ENCODE assay signal across 8 cellular contexts in the genomic region with DNA sequence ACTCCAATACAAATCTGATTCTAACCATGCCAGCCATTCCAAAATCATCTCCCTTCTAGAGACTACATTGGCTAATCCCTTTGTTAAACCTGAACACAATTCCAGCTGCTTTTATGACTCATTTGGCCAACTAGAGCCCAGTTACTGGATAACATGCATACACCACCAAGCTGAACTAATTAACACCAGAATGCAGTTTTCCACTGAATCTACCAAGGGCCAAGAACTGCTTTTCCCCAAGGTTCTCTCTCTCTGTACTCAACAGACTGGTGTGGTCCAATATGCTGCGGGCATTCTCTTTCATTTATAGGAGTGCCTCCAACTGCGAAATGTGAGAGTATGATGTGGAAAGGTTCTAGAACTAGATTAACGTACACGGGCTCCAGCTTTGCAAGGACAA. TPM values are rescaled to one million over a fixed set of nuclear protein-coding genes. Genes with fewer than 3 reads are reported as not detected.
DNase-seq lines count a peak whose midpoint lies in the region; ATAC-seq and TF ChIP-seq lines count a peak whose summit lies in the region.

No MANE protein-coding gene starts in this region.

- H3K9me3 Mint-ChIP-seq in activated CD4-positive, alpha-beta T cell treated with anti-CD3 and anti-CD28 coated beads, Interleukin-2, amount 10 ng/mL, durations not matched to agents 24 days and 14 days = no peaks in the 10 kb centered on the region
- H3K9me3 Mint-ChIP-seq in osteocyte (ENCODE audit: unreplicated experiment) = no peaks in the 10 kb centered on the region

- DNase-seq in activated CD4-positive, alpha-beta T cell treated with anti-CD3 and anti-CD28 coated beads, Interleukin-2, amount 10 ng/mL, durations not matched to agents 24 days and 14 days = no peak
- no peak for DNase-seq in activated CD4-positive, alpha-beta T cell treated with anti-CD3 and anti-CD28 coated beads, Interleukin-2, amount 50 U/mL, for 1 hour
- peak in 1 of 2 experiments; percentile 60 for DNase-seq in SJSA1 (ENCODE audit: low read depth in 1 of 2, low spot score in 2 of 2)
- DNase-seq in fibroblast of lung (ENCODE audit: low read depth in 2 of 2) = peak; percentile 81 to 90
- DNase-seq in osteocyte (ENCODE audit: extremely low spot score, unreplicated experiment) = no peak
- DNase-seq in NCI-H187 treated with DMSO at 0.1 percent for 48 hours (lab: John Stamatoyannopoulos, UW) = no peak
- no peak for DNase-seq in DMS153 treated with DMSO at 0.1 percent for 48 hours (lab: John Stamatoyannopoulos, UW; ENCODE audit: unreplicated experiment)

- peak overlapping the region; percentile 91 for H3K27ac Mint-ChIP-seq in activated CD4-positive, alpha-beta T cell treated with anti-CD3 and anti-CD28 coated beads, Interleukin-2, amount 10 ng/mL, durations not matched to agents 24 days and 14 days
- peak overlapping the region; percentile 91 for H3K27ac Mint-ChIP-seq in osteocyte (ENCODE audit: unreplicated experiment)

- H3K27me3 Mint-ChIP-seq in activated CD4-positive, alpha-beta T cell treated with anti-CD3 and anti-CD28 coated beads, Interleukin-2, amount 10 ng/mL, durations not matched to agents 24 days and 14 days = no peaks in the 10 kb centered on the region
- no peaks in the 10 kb centered on the region for H3K27me3 Mint-ChIP-seq in osteocyte (ENCODE audit: unreplicated experiment)

- no peaks in the 10 kb centered on the region for H4K20me1 ChIP-seq in fibroblast of lung (ENCODE audit: control insufficient read depth, extremely low read depth, insufficient read depth, low read length)

- H3K27me3 ChIP-seq in SJSA1 (replicated peaks) (no peaks in the 10 kb centered on the region), fibroblast of lung (ENCODE audit: control insufficient read depth, insufficient read depth, low read length) (no peaks in the 10 kb centered on the region)

- H3K9me3 ChIP-seq in SJSA1 (replicated peaks) (no peaks in the 10 kb centered on the region; the same call in 1 of the 2 replicates), fibroblast of lung (ENCODE audit: control insufficient read depth, insufficient read depth, low read depth, low read length) (no peaks in the 10 kb centered on the region)

- peak overlapping the region; percentile 89 for H3K4me3 Mint-ChIP-seq in activated CD4-positive, alpha-beta T cell treated with anti-CD3 and anti-CD28 coated beads, Interleukin-2, amount 10 ng/mL, durations not matched to agents 24 days and 14 days
- peak overlapping the region; percentile 88 for H3K4me3 Mint-ChIP-seq in osteocyte (ENCODE audit: unreplicated experiment)

- H3K36me3 ChIP-seq in SJSA1 (peaks cover 55% of the 10 kb centered on the region), fibroblast of lung (ENCODE audit: control insufficient read depth, insufficient read depth, low read length) (peaks cover 2% of the 10 kb centered on the region)

- H3K9ac ChIP-seq in fibroblast of lung (ENCODE audit: insufficient read depth, low read length) = peak overlapping the region; percentile 87

- TF ChIP-seq CTCF in fibroblast of lung (conservative IDR thresholded peaks at IDR 0.05 in 1 of 2, IDR thresholded peaks at IDR 0.05 in 1 of 2; ENCODE audit: low read depth in 1 of 2, low read length in 2 of 2) (no peak), osteocyte (IDR thresholded peaks at IDR 0.05) (no peak)

- H3K4me1 ChIP-seq in SJSA1 (replicated peaks) (peaks cover 27% of the 10 kb centered on the region), fibroblast of lung (ENCODE audit: control insufficient read depth, extremely low read depth, insufficient read depth, low read length) (peaks cover 6% of the 10 kb centered on the region)

- peaks cover 64% of the 10 kb centered on the region for H3K4me1 Mint-ChIP-seq in activated CD4-positive, alpha-beta T cell treated with anti-CD3 and anti-CD28 coated beads, Interleukin-2, amount 10 ng/mL, durations not matched to agents 24 days and 14 days
- peaks cover 46% of the 10 kb centered on the region for H3K4me1 Mint-ChIP-seq in osteocyte (ENCODE audit: unreplicated experiment)

- H2AFZ ChIP-seq in fibroblast of lung (ENCODE audit: low read length) = no peak overlapping the region

- peaks cover 60% of the 10 kb centered on the region for H3K79me2 ChIP-seq in fibroblast of lung (ENCODE audit: control insufficient read depth, insufficient read depth, low read length)

- H3K4me2 ChIP-seq in fibroblast of lung (ENCODE audit: extremely low read depth, insufficient read depth, low read length) = peak overlapping the region; percentile 81

- peak overlapping the region; percentile 98 for H3K4me3 ChIP-seq in SJSA1
- peak overlapping the region; percentile 64 to 94 (median 75) for H3K4me3 ChIP-seq in fibroblast of lung (replicated peaks in 1 of 4; ENCODE audit: control extremely low read depth in 1 of 4, insufficient read depth in 1 of 4, low read depth in 3 of 4, low read length in 4 of 4)

- no peak overlapping the region for H3K27ac ChIP-seq in SJSA1
- H3K27ac ChIP-seq in fibroblast of lung (ENCODE audit: insufficient read depth, low read length) = peak overlapping the region; percentile 91

- intact Hi-C loops in activated CD4-positive, alpha-beta T cell treated with anti-CD3 and anti-CD28 coated beads, Interleukin-2, amount 10 ng/mL, durations not matched to agents 24 days and 14 days (cut with micrococcal nuclease) = loop anchor here (5.0 kb wide), 1 partner anchor 63 kb away; no protein-coding TSS in a partner anchor

- ATAC-seq in HG02798 (IDR thresholded peaks at IDR 0.05; ENCODE audit: poor library complexity, unreplicated experiment) = no peak

- H3K36me3 Mint-ChIP-seq in activated CD4-positive, alpha-beta T cell treated with anti-CD3 and anti-CD28 coated beads, Interleukin-2, amount 10 ng/mL, durations not matched to agents 24 days and 14 days (ENCODE audit: low read depth) = peaks cover 39% of the 10 kb centered on the region
- peaks cover 8% of the 10 kb centered on the region for H3K36me3 Mint-ChIP-seq in osteocyte (ENCODE audit: unreplicated experiment)

RNA-seq across cellular contexts. Expression of gene CHSY1, which starts 1.5 kb away (rescaled TPM):
- total RNA-seq in activated CD4-positive, alpha-beta T cell treated with anti-CD3 and anti-CD28 coated beads, Interleukin-2, amount 10 ng/mL, durations not matched to agents 24 days and 14 days = 61.7 and 62.6 TPM in 2 replicates
- total RNA-seq in SJSA1 (2014; rRNA removed; shearing (Covaris generic)) = 47.9 and 62.8 TPM in 2 replicates
- total RNA-seq in fibroblast of lung (26.7 and 28.6 TPM in 2 replicates), osteocyte (39.7 and 41.1 TPM in 2 replicates)
- polyA plus RNA-seq in fibroblast of lung = 52.1 and 57.0 TPM in 2 replicates
- polyA plus RNA-seq in fibroblast of lung (2012) = 33.9 and 40.6 TPM in 2 replicates
- polyA minus RNA-seq in fibroblast of lung (ENCODE audit: low replicate concordance) = 31.2 and 42.2 TPM in 2 replicates

RNA-seq across cellular contexts. Expression of gene SELENOS, which starts 27.0 kb away (rescaled TPM):
- total RNA-seq in activated CD4-positive, alpha-beta T cell treated with anti-CD3 and anti-CD28 coated beads, Interleukin-2, amount 10 ng/mL, durations not matched to agents 24 days and 14 days = 36.5 and 39.3 TPM in 2 replicates
- total RNA-seq in SJSA1 (2014; rRNA removed; shearing (Covaris generic)) = 180 and 181 TPM in 2 replicates
- total RNA-seq in fibroblast of lung (59.8 and 66.2 TPM in 2 replicates), osteocyte (60.4 and 66.6 TPM in 2 replicates)
- polyA plus RNA-seq in fibroblast of lung = 105 and 130 TPM in 2 replicates
- polyA plus RNA-seq in fibroblast of lung (2012) = 73.5 and 86.1 TPM in 2 replicates
- 14.9 and 19.2 TPM in 2 replicates for polyA minus RNA-seq in fibroblast of lung (ENCODE audit: low replicate concordance)

RNA-seq across cellular contexts. Expression of gene SNRPA1, which starts 44.7 kb away (rescaled TPM):
- total RNA-seq in activated CD4-positive, alpha-beta T cell treated with anti-CD3 and anti-CD28 coated beads, Interleukin-2, amount 10 ng/mL, durations not matched to agents 24 days and 14 days = 195 and 210 TPM in 2 replicates
- 37.9 and 76.3 TPM in 2 replicates for total RNA-seq in SJSA1 (2014; rRNA removed; shearing (Covaris generic))
- 7.7 and 12.9 TPM in 2 replicates for total RNA-seq in fibroblast of lung
- polyA plus RNA-seq in fibroblast of lung = 90.3 and 118 TPM in 2 replicates
- 55.7 and 70.8 TPM in 2 replicates for polyA plus RNA-seq in fibroblast of lung (2012)
- polyA minus RNA-seq in fibroblast of lung (ENCODE audit: low replicate concordance) = 5.2 and 5.3 TPM in 2 replicates
- 34.6 and 39.9 TPM in 2 replicates for total RNA-seq in osteocyte

Comparison
In these comparisons a context has a peak if more than half of its experiments do, and no peak if none do; other contexts are left out.
1. DNase-seq: peak in fibroblast of lung (2 of 2); none in activated CD4-positive, alpha-beta T cell treated with anti-CD3 and anti-CD28 coated beads, Interleukin-2, amount 10 ng/mL, durations not matched to agents 24 days and 14 days (single experiment), activated CD4-positive, alpha-beta T cell treated with anti-CD3 and anti-CD28 coated beads, Interleukin-2, amount 50 U/mL, for 1 hour (single experiment), osteocyte (single experiment), NCI-H187 treated with DMSO at 0.1 percent for 48 hours (single experiment) and DMS153 treated with DMSO at 0.1 percent for 48 hours (single experiment).